1 cellular context compared by ENCODE assay signal in genomic region chr11:69965821-69966582, GRCh38.
TF ChIP-seq lines count a peak whose summit lies in the region.

No MANE protein-coding gene starts in this region.

TF ChIP-seq in GM23338, 12 proteins besides CTCF, POLR2A, EP300 and RAD21 (continued from another document):
- TF ChIP-seq ZNF462 (CRISPR knock-in tag; IDR thresholded peaks at IDR 0.05) (no peak), ZNF331 (CRISPR knock-in tag; IDR thresholded peaks at IDR 0.05; ENCODE audit: low read depth) (no peak)
